24 cellular contexts compared by ENCODE assay signal in genomic region chr13:48790996-48791395, GRCh38.
A peak's percentile ranks its signal among the peaks of the same experiment; 100 is the strongest.
DNase-seq lines count a peak whose midpoint lies in the region; ATAC-seq and TF ChIP-seq lines count a peak whose summit lies in the region.
"Had no signal": no experiment of that assay in that cellular context is flagged by ENCODE, and none has a peak within 500 bp of the region (broad histone marks: within the 10 kb centered on the region; RNA-seq: fewer than 3 reads in every experiment).

No MANE protein-coding gene starts in this region.

- H3K4me3 Mint-ChIP-seq in stimulated activated naive CD8-positive, alpha-beta T cell treated with anti-CD3 and anti-CD28 coated beads, Interleukin-15, amount 100 ng/mL, for 72 hours, result no peak overlapping the region
- H3K4me3 Mint-ChIP-seq: CD4-positive, alpha-beta T cell; H9; HFFc6 had no signal

- H3K79me1 ChIP-seq in trophoblast cell (ENCODE audit: low read length), result no peaks in the 10 kb centered on the region

- no peaks in the 10 kb centered on the region for H3K79me2 ChIP-seq in trophoblast cell (ENCODE audit: control insufficient read depth, insufficient read depth, low read length, poor library complexity)

- no peaks in the 10 kb centered on the region for H3K27me3 ChIP-seq in esophagus muscularis mucosa
- H3K27me3 ChIP-seq in trophoblast cell (ENCODE audit: insufficient read depth, low read length), result no peaks in the 10 kb centered on the region
- H3K27me3 ChIP-seq: SJSA1 had no signal

- H2BK12ac ChIP-seq in trophoblast cell (ENCODE audit: low read length), result no peak overlapping the region

- no peak overlapping the region for H3K14ac ChIP-seq in trophoblast cell (ENCODE audit: low read length)

- no peaks in the 10 kb centered on the region for H3K9me3 Mint-ChIP-seq in stimulated activated naive CD8-positive, alpha-beta T cell treated with anti-CD3 and anti-CD28 coated beads, Interleukin-15, amount 100 ng/mL, for 72 hours
- H3K9me3 Mint-ChIP-seq: CD4-positive, alpha-beta T cell; H9; HFFc6 had no signal

- no peak overlapping the region for H3K4me3 ChIP-seq in esophagus muscularis mucosa
- H3K4me3 ChIP-seq in trophoblast cell (ENCODE audit: low read depth, low read length), result no peak overlapping the region
- H3K4me3 ChIP-seq: GM23248, SJSA1 had no signal

- ATAC-seq in stimulated activated naive CD8-positive, alpha-beta T cell treated with anti-CD3 and anti-CD28 coated beads, Interleukin-15, Interleukin-2, amounts not matched to agents 100 U/mL and 50 U/mL, for 24 hours, result peak; percentile 19
- ATAC-seq in stimulated activated naive CD8-positive, alpha-beta T cell treated with anti-CD3 and anti-CD28 coated beads, Interleukin-15, amount 100 ng/mL, for 72 hours, result no peak
- ATAC-seq in HG03196 (IDR thresholded peaks at IDR 0.05; ENCODE audit: unreplicated experiment) (no peak), GM19324 (IDR thresholded peaks at IDR 0.05; ENCODE audit: low FRiP score, unreplicated experiment) (no peak)
- ATAC-seq: HepG2, Panc1, Right ventricle myocardium inferior had no signal

- TF ChIP-seq CTCF in esophagus muscularis mucosa (IDR thresholded peaks at IDR 0.05), result no peak

- H2AFZ ChIP-seq in trophoblast cell (ENCODE audit: insufficient read depth, low read length, poor library complexity), result no peak overlapping the region
- H2AFZ ChIP-seq: GM23248 had no signal

- TF ChIP-seq POLR2A in esophagus muscularis mucosa (IDR thresholded peaks at IDR 0.05; ENCODE audit: low read depth), result no peak

- H3K27ac Mint-ChIP-seq in stimulated activated naive CD8-positive, alpha-beta T cell treated with anti-CD3 and anti-CD28 coated beads, Interleukin-15, amount 100 ng/mL, for 72 hours, result no peak overlapping the region
- H3K27ac Mint-ChIP-seq: CD4-positive, alpha-beta T cell; H9 had no signal

- no peaks in the 10 kb centered on the region for H3K4me1 Mint-ChIP-seq in stimulated activated naive CD8-positive, alpha-beta T cell treated with anti-CD3 and anti-CD28 coated beads, Interleukin-15, amount 100 ng/mL, for 72 hours

- H2BK120ac ChIP-seq in trophoblast cell (ENCODE audit: insufficient read depth, low read length, poor library complexity), result no peak overlapping the region

- no peak for DNase-seq in stimulated activated naive CD8-positive, alpha-beta T cell treated with anti-CD3 and anti-CD28 coated beads, Interleukin-15, Interleukin-2, amounts not matched to agents 100 U/mL and 50 U/mL, for 24 hours
- no peak for DNase-seq in stimulated activated naive CD8-positive, alpha-beta T cell treated with anti-CD3 and anti-CD28 coated beads, Interleukin-15, amount 100 ng/mL, for 72 hours
- peak; percentile 83 for DNase-seq in esophagus muscularis mucosa (ENCODE audit: extremely low spot score)
- DNase-seq in trophoblast cell, result no peak
- DNase-seq in MV-4-11 (lab: John Stamatoyannopoulos, UW), result no peak
- DNase-seq: Caco-2; CD4-positive, alpha-beta T cell; DND-41; GM23248; H9; HFFc6; KBM-7; NCI-H1092 treated with DMSO at 0.1 percent for 48 hours; NCI-H1436 treated with DMSO at 0.1 percent for 48 hours; NCI-H2029; NCI-H510A treated with DMSO at 0.1 percent for 48 hours; NCI-H748 treated with DMSO at 0.1 percent for 48 hours had no signal

- H3K9me3 ChIP-seq in esophagus muscularis mucosa, result no peaks in the 10 kb centered on the region
- H3K9me3 ChIP-seq in trophoblast cell (ENCODE audit: insufficient read depth, low read depth, low read length), result no peaks in the 10 kb centered on the region
- H3K9me3 ChIP-seq: Caco-2, SJSA1 had no signal

- H3K27ac ChIP-seq in esophagus muscularis mucosa (replicated peaks in 1 of 4), result no peak overlapping the region
- no peak overlapping the region for H3K27ac ChIP-seq in trophoblast cell (ENCODE audit: low read depth, low read length)
- H3K27ac ChIP-seq: GM23248, HL-60, SJSA1 had no signal

- H2BK5ac ChIP-seq in trophoblast cell (ENCODE audit: low read depth, low read length, poor library complexity), result no peak overlapping the region

- no peak overlapping the region for H3K18ac ChIP-seq in trophoblast cell (ENCODE audit: low read length)

- no peak overlapping the region for H3K23ac ChIP-seq in trophoblast cell (ENCODE audit: low read length)

- peaks cover 3% of the 10 kb centered on the region for H3K27me3 Mint-ChIP-seq in stimulated activated naive CD8-positive, alpha-beta T cell treated with anti-CD3 and anti-CD28 coated beads, Interleukin-15, amount 100 ng/mL, for 72 hours

- no peak overlapping the region for H4K12ac ChIP-seq in trophoblast cell (ENCODE audit: low read depth, low read length)

- no peak overlapping the region for H2AK5ac ChIP-seq in trophoblast cell (ENCODE audit: low read length)

- no peaks in the 10 kb centered on the region for H3K4me1 ChIP-seq in esophagus muscularis mucosa
- H3K4me1 ChIP-seq in trophoblast cell (ENCODE audit: control insufficient read depth in 1 of 2, insufficient read depth in 2 of 2, low read length in 2 of 2), result peaks cover 0 to 2% of the 10 kb centered on the region in 2 experiments
- H3K4me1 ChIP-seq: Caco-2 had no signal

- intact Hi-C loops in esophagus muscularis mucosa (cut with DNase I), result no loop called here

- 100% methylated on average over 1 of the region's 1 CpG for WGBS in esophagus muscularis mucosa
- no CpG with 5 or more reads among the region's 1 CpG for WGBS in trophoblast cell (ENCODE audit: extremely low coverage, insufficient coverage, insufficient read length)

- H4K8ac ChIP-seq in trophoblast cell (ENCODE audit: low read depth, low read length), result no peak overlapping the region

- TF ChIP-seq EP300 in esophagus muscularis mucosa (IDR thresholded peaks at IDR 0.05), result no peak

- H4K91ac ChIP-seq in trophoblast cell (ENCODE audit: low read depth, low read length), result no peak overlapping the region

- no peak overlapping the region for H3K4ac ChIP-seq in trophoblast cell (ENCODE audit: low read depth, low read length)

- H3K4me2 ChIP-seq in trophoblast cell (ENCODE audit: low read length), result no peak overlapping the region

- no peaks in the 10 kb centered on the region for H3K36me3 ChIP-seq in esophagus muscularis mucosa
- H3K36me3 ChIP-seq in trophoblast cell (ENCODE audit: control insufficient read depth in 1 of 2, insufficient read depth in 2 of 2, low read length in 2 of 2), result peaks cover 0 to 2% of the 10 kb centered on the region in 2 experiments
- H3K36me3 ChIP-seq: SJSA1 had no signal

- H3K9ac ChIP-seq in trophoblast cell (ENCODE audit: low read length), result peak overlapping the region; percentile 45
- H3K9ac ChIP-seq: GM23248 had no signal
